23 cellular contexts compared by ENCODE assay signal in the genomic region with DNA sequence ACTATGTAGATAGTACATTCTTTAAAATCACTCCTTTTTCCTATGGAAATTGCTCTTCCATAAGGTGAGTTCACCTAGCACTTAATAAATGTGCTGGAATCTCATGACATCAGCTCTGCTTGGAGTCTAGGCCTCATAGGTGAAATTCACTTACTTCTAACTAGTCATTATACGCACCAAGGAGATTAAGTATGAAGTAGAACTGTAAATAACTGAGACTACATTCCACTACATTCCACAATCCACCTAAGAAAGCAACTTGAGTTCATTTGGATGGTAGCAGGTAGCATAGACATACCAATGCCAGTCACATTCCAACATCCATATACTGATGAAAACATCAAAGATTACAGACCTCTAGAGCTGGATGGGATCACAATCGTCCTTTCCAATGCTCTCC.
DNase-seq lines count a peak whose midpoint lies in the region; ATAC-seq and TF ChIP-seq lines count a peak whose summit lies in the region.
"Had no signal": no experiment of that assay in that cellular context is flagged by ENCODE, and none has a peak within 500 bp of the region (broad histone marks: within the 10 kb centered on the region; RNA-seq: fewer than 3 reads in every experiment).

No MANE protein-coding gene starts in this region.

- no peaks in the 10 kb centered on the region for H3K36me3 Mint-ChIP-seq in CD4-positive, CD25-positive, alpha-beta regulatory T cell
- peaks cover under 1% of the 10 kb centered on the region for H3K36me3 Mint-ChIP-seq in activated naive CD4-positive, alpha-beta T cell treated with anti-CD3 and anti-CD28 coated beads for 36 hours (ENCODE audit: low read depth)

- H3K27ac Mint-ChIP-seq in CD4-positive, CD25-positive, alpha-beta regulatory T cell: peak overlapping the region in 2 of 3 donors; percentile 2 to 48
- no peak overlapping the region for H3K27ac Mint-ChIP-seq in activated naive CD4-positive, alpha-beta T cell treated with anti-CD3 and anti-CD28 coated beads for 36 hours
- H3K27ac Mint-ChIP-seq: GM23338, H9 had no signal

- no peaks in the 10 kb centered on the region for H3K27me3 ChIP-seq in CD4-positive, CD25-positive, alpha-beta regulatory T cell (ENCODE audit: control insufficient read depth, insufficient read depth, low read length)
- H3K27me3 ChIP-seq in ascending aorta: no peaks in the 10 kb centered on the region
- H3K27me3 ChIP-seq in left lung: no peaks in the 10 kb centered on the region
- no peaks in the 10 kb centered on the region for H3K27me3 ChIP-seq in thoracic aorta (replicated peaks; ENCODE audit: insufficient read depth)

- H3K27ac ChIP-seq in CD4-positive, CD25-positive, alpha-beta regulatory T cell (ENCODE audit: insufficient read depth, low read length, poor library complexity, severe bottlenecking): no peak overlapping the region
- peak overlapping the region; percentile 44 to 64 for H3K27ac ChIP-seq in ascending aorta
- no peak overlapping the region for H3K27ac ChIP-seq in left lung
- peak overlapping the region; percentile 62 for H3K27ac ChIP-seq in thoracic aorta

- no peak for ATAC-seq in CD4-positive, CD25-positive, alpha-beta regulatory T cell (ENCODE audit: low read depth in 2 of 2)
- ATAC-seq in left lung: peak; percentile 46
- ATAC-seq in thoracic aorta (ENCODE audit: insufficient number of reproducible peaks, low FRiP score, low read depth): peak; percentile 15
- ATAC-seq in HG03439 (IDR thresholded peaks at IDR 0.05; ENCODE audit: unreplicated experiment): no peak
- ATAC-seq: GM23338, HepG2 had no signal

- H3K27me3 Mint-ChIP-seq in CD4-positive, CD25-positive, alpha-beta regulatory T cell: no peaks in the 10 kb centered on the region
- H3K27me3 Mint-ChIP-seq in activated naive CD4-positive, alpha-beta T cell treated with anti-CD3 and anti-CD28 coated beads for 36 hours (ENCODE audit: low read depth): peaks cover under 1% of the 10 kb centered on the region

- intact Hi-C loops in ascending aorta (cut with DNase I) (no loop called here), left lung (cut with DNase I) (no loop called here)
- intact Hi-C loops in activated naive CD4-positive, alpha-beta T cell treated with anti-CD3 and anti-CD28 coated beads for 36 hours (cut with micrococcal nuclease): no loop called here

- H3K4me1 ChIP-seq in CD4-positive, CD25-positive, alpha-beta regulatory T cell (ENCODE audit: control insufficient read depth, insufficient read depth, low read length, poor library complexity, severe bottlenecking): peaks cover 20% of the 10 kb centered on the region
- H3K4me1 ChIP-seq in ascending aorta (peaks cover 0 to 40% of the 10 kb centered on the region in 2 donors), left lung (peaks cover 0 to 13% of the 10 kb centered on the region in 2 donors), thoracic aorta (ENCODE audit: control insufficient read depth in 1 of 2, low read depth in 2 of 2) (peaks cover 54 to 72% of the 10 kb centered on the region in 2 donors)

- no peaks in the 10 kb centered on the region for H3K9me3 ChIP-seq in CD4-positive, CD25-positive, alpha-beta regulatory T cell (ENCODE audit: control insufficient read depth in 2 of 2, low read length in 2 of 2)
- H3K9me3 ChIP-seq in ascending aorta (no peaks in the 10 kb centered on the region), left lung (no peaks in the 10 kb centered on the region), thoracic aorta (no peaks in the 10 kb centered on the region)

- peaks cover 13 to 61% (median 35%) of the 10 kb centered on the region in 4 donors for H3K4me1 Mint-ChIP-seq in CD4-positive, CD25-positive, alpha-beta regulatory T cell
- peaks cover 3% of the 10 kb centered on the region for H3K4me1 Mint-ChIP-seq in activated naive CD4-positive, alpha-beta T cell treated with anti-CD3 and anti-CD28 coated beads for 36 hours (ENCODE audit: low read depth)
- H3K4me1 Mint-ChIP-seq: GM23338 had no signal

- no peak for DNase-seq in CD4-positive, CD25-positive, alpha-beta regulatory T cell
- no peak for DNase-seq in ascending aorta (ENCODE audit: low spot score in 2 of 2)
- DNase-seq in left lung: no peak
- no peak for DNase-seq in thoracic aorta (ENCODE audit: low spot score)
- DNase-seq in NCI-H128 (lab: John Stamatoyannopoulos, UW; ENCODE audit: unreplicated experiment): no peak
- no peak for DNase-seq in AG20443 (ENCODE audit: low spot score)
- no peak for DNase-seq in activated naive CD4-positive, alpha-beta T cell treated with anti-CD3 and anti-CD28 coated beads for 36 hours
- DNase-seq: 8988T, ACHN, H9, Karpas-422, NCI-H1092, NCI-H1436, NCI-H187, NCI-H2081 treated with DMSO at 0.1 percent for 48 hours, NCI-H2171 treated with DMSO at 0.1 percent for 48 hours, NCI-H345, NCI-H524, NCI-H774, SIG-M5 had no signal

- no peak overlapping the region for H3K4me3 Mint-ChIP-seq in CD4-positive, CD25-positive, alpha-beta regulatory T cell
- H3K4me3 Mint-ChIP-seq in activated naive CD4-positive, alpha-beta T cell treated with anti-CD3 and anti-CD28 coated beads for 36 hours: no peak overlapping the region
- H3K4me3 Mint-ChIP-seq: GM23338, H9 had no signal

- peaks cover 0 to under 1% (median 0%) of the 10 kb centered on the region in 7 donors for H3K9me3 Mint-ChIP-seq in CD4-positive, CD25-positive, alpha-beta regulatory T cell
- no peaks in the 10 kb centered on the region for H3K9me3 Mint-ChIP-seq in activated naive CD4-positive, alpha-beta T cell treated with anti-CD3 and anti-CD28 coated beads for 36 hours
- H3K9me3 Mint-ChIP-seq: GM23338, H9 had no signal

- CTCF ChIA-PET in activated naive CD4-positive, alpha-beta T cell treated with anti-CD3 and anti-CD28 coated beads for 36 hours (lab: Charles Lee): no interaction called here

- TF ChIP-seq CTCF in ascending aorta (IDR thresholded peaks at IDR 0.05) (no peak), left lung (IDR thresholded peaks at IDR 0.05) (no peak), thoracic aorta (IDR thresholded peaks at IDR 0.05) (no peak)

- no peaks in the 10 kb centered on the region for H3K36me3 ChIP-seq in CD4-positive, CD25-positive, alpha-beta regulatory T cell (ENCODE audit: control insufficient read depth, insufficient read depth, low read length)
- H3K36me3 ChIP-seq in ascending aorta: no peaks in the 10 kb centered on the region
- no peaks in the 10 kb centered on the region for H3K36me3 ChIP-seq in left lung
- no peaks in the 10 kb centered on the region for H3K36me3 ChIP-seq in thoracic aorta

- H3K4me3 ChIP-seq in CD4-positive, CD25-positive, alpha-beta regulatory T cell (ENCODE audit: low read depth, low read length): no peak overlapping the region
- H3K4me3 ChIP-seq in ascending aorta: no peak overlapping the region
- H3K4me3 ChIP-seq in left lung: no peak overlapping the region
- H3K4me3 ChIP-seq in thoracic aorta: no peak overlapping the region
- H3K4me3 ChIP-seq: GM23338 had no signal

Comparison
In these comparisons a context has a peak if more than half of its experiments do, and no peak if none do; other contexts are left out.
1. ATAC-seq: peak in left lung (single experiment) and thoracic aorta (single experiment); none in CD4-positive, CD25-positive, alpha-beta regulatory T cell (0 of 2) and HG03439 (single experiment).
2. H3K27ac ChIP-seq: peak in ascending aorta (2 of 2) and thoracic aorta (2 of 2); none in CD4-positive, CD25-positive, alpha-beta regulatory T cell (single experiment) and left lung (0 of 2).